18 cellular contexts compared by ENCODE assay signal in the genomic region with DNA sequence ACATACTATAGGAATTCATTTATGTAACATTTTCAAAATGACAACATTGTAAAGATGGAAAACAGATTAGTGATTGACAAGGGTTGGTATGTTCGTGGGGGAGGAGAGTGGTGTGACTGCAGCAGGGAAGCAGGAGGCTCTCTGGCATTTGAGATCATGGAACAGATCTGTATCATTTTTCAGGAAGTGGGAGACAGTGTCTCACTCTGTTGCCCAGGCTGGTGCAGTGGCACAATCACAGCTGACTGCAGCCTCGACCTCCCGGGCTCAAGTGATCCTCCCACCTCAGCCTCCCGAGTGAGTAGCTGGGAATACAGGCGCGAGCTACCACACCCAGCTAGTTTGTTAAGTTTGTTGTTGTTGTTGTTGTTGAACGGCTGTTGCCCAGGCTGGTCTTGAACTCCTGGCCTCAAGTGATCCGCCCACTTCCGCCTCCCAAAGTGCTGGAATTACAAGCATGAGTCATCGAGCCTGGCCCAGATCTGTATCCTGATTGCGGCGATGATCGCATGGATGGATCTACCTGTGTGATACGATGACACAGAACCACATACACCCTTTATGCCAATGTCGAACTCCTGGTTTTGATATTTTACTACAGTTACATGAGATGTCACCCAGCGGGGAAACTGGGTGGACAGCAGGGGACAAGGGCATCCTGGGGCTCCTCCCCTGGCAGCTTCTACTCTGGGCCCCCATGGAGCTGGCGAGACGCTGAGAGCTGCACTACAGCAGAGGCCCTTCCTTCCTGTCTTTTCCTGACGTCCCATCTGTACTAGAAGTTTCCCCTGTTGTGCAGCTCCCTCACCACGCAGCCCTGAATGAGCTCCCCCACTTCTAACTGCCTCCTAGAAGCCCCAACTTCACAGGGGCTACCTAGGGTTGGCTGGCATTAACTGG. TPM values are rescaled to one million over a fixed set of nuclear protein-coding genes. Genes with fewer than 3 reads are reported as not detected.
DNase-seq lines count a peak whose midpoint lies in the region; ATAC-seq and TF ChIP-seq lines count a peak whose summit lies in the region.
"Had no signal": no experiment of that assay in that cellular context is flagged by ENCODE, and none has a peak within 500 bp of the region (broad histone marks: within the 10 kb centered on the region; RNA-seq: fewer than 3 reads in every experiment).

No MANE protein-coding gene starts in this region.

- H3K27ac Mint-ChIP-seq in CD4-positive, CD25-positive, alpha-beta regulatory T cell, result peak overlapping the region in 2 of 3 donors; percentile 7 to 40
- H3K27ac Mint-ChIP-seq: activated T-helper 1 cell treated with anti-CD3 and anti-CD28 coated beads, Interleukin-12 subunit alpha, Interleukin-12 subunit beta, Interleukin-2, Interleukin-4 antibody, amounts not matched to agents 30 ng/mL and 10 ng/mL and 1 ng/mL, durations not matched to agents 14 hours and 24 hours and 36 hours; immature natural killer cell had no signal

- H3K27me3 Mint-ChIP-seq in CD4-positive, CD25-positive, alpha-beta regulatory T cell, result no peaks in the 10 kb centered on the region

- no peaks in the 10 kb centered on the region for H3K9me3 ChIP-seq in CD4-positive, CD25-positive, alpha-beta regulatory T cell (ENCODE audit: control insufficient read depth in 2 of 2, low read length in 2 of 2)
- no peaks in the 10 kb centered on the region for H3K9me3 ChIP-seq in mucosa of descending colon
- H3K9me3 ChIP-seq: psoas muscle, upper lobe of left lung had no signal

- no peaks in the 10 kb centered on the region for H3K36me3 Mint-ChIP-seq in CD4-positive, CD25-positive, alpha-beta regulatory T cell
- H3K36me3 Mint-ChIP-seq: immature natural killer cell had no signal

- peaks cover 0 to 3% (median 0%) of the 10 kb centered on the region in 7 donors for H3K9me3 Mint-ChIP-seq in CD4-positive, CD25-positive, alpha-beta regulatory T cell
- H3K9me3 Mint-ChIP-seq: activated T-helper 1 cell treated with anti-CD3 and anti-CD28 coated beads, Interleukin-12 subunit alpha, Interleukin-12 subunit beta, Interleukin-2, Interleukin-4 antibody, amounts not matched to agents 30 ng/mL and 10 ng/mL and 1 ng/mL, durations not matched to agents 14 hours and 24 hours and 36 hours; immature natural killer cell had no signal

- no peak overlapping the region for H3K27ac ChIP-seq in CD4-positive, CD25-positive, alpha-beta regulatory T cell (ENCODE audit: insufficient read depth, low read length, poor library complexity, severe bottlenecking)
- peak overlapping the region; percentile 94 for H3K27ac ChIP-seq in brain microvascular endothelial cell
- H3K27ac ChIP-seq: psoas muscle, upper lobe of left lung had no signal

- H3K27me3 ChIP-seq in CD4-positive, CD25-positive, alpha-beta regulatory T cell (ENCODE audit: control insufficient read depth, insufficient read depth, low read length), result no peaks in the 10 kb centered on the region
- no peaks in the 10 kb centered on the region for H3K27me3 ChIP-seq in brain microvascular endothelial cell (replicated peaks)
- H3K27me3 ChIP-seq: upper lobe of left lung had no signal

- H3K4me3 Mint-ChIP-seq in CD4-positive, CD25-positive, alpha-beta regulatory T cell, result no peak overlapping the region
- H3K4me3 Mint-ChIP-seq: activated T-helper 1 cell treated with anti-CD3 and anti-CD28 coated beads, Interleukin-12 subunit alpha, Interleukin-12 subunit beta, Interleukin-2, Interleukin-4 antibody, amounts not matched to agents 30 ng/mL and 10 ng/mL and 1 ng/mL, durations not matched to agents 14 hours and 24 hours and 36 hours; immature natural killer cell had no signal

- no peaks in the 10 kb centered on the region for H3K4me1 ChIP-seq in CD4-positive, CD25-positive, alpha-beta regulatory T cell (ENCODE audit: control insufficient read depth, insufficient read depth, low read length, poor library complexity, severe bottlenecking)
- H3K4me1 ChIP-seq in mucosa of descending colon (ENCODE audit: low read depth), result peaks cover 4% of the 10 kb centered on the region
- H3K4me1 ChIP-seq: psoas muscle, upper lobe of left lung had no signal

- no peaks in the 10 kb centered on the region for H3K36me3 ChIP-seq in CD4-positive, CD25-positive, alpha-beta regulatory T cell (ENCODE audit: control insufficient read depth, insufficient read depth, low read length)
- H3K36me3 ChIP-seq in brain microvascular endothelial cell (replicated peaks) (no peaks in the 10 kb centered on the region), mucosa of descending colon (ENCODE audit: low read depth) (no peaks in the 10 kb centered on the region)
- H3K36me3 ChIP-seq: upper lobe of left lung had no signal

- ATAC-seq in CD4-positive, CD25-positive, alpha-beta regulatory T cell (ENCODE audit: low read depth in 2 of 2), result no peak
- peak; percentile 55 for ATAC-seq in mucosa of descending colon
- ATAC-seq in GM21723 (IDR thresholded peaks at IDR 0.05; ENCODE audit: unreplicated experiment), result no peak
- ATAC-seq: psoas muscle had no signal

- intact Hi-C loops in mucosa of descending colon (cut with DNase I, micrococcal nuclease), result no loop called here

- TF ChIP-seq CTCF in brain microvascular endothelial cell (IDR thresholded peaks at IDR 0.05; ENCODE audit: low read depth, low read length, missing control alignments) (no peak), mucosa of descending colon (IDR thresholded peaks at IDR 0.05) (no peak)

- in situ Hi-C loops in KBM-7 (cut with MboI; ENCODE audit: low pct_unique_long_range_greater_than_20kb, low sequenced_read_pairs), result no loop called here
- in situ Hi-C loops in brain microvascular endothelial cell (cut with HindIII; ENCODE audit: low pct_ligation_motif_present, low sequenced_read_pairs), result no loop called here

- no peak for DNase-seq in CD4-positive, CD25-positive, alpha-beta regulatory T cell
- peak; percentile 26 for DNase-seq in KBM-7
- DNase-seq in brain microvascular endothelial cell, result peak; percentile 44
- DNase-seq in mucosa of descending colon, result no peak
- no peak for DNase-seq in NCI-H1417 treated with DMSO at 0.1 percent for 48 hours (lab: John Stamatoyannopoulos, UW)
- no peak for DNase-seq in globus pallidus (ENCODE audit: low spot score)
- no peak for DNase-seq in mesenteric fat pad (ENCODE audit: low spot score)
- DNase-seq: activated CD4-positive, alpha-beta T cell treated with anti-CD3 and anti-CD28 coated beads for 48 hours; anterior cingulate cortex; GDM1; immature natural killer cell; NCI-H1105; NCI-H226; psoas muscle; T-helper 1 cell; upper lobe of left lung had no signal

- no peak overlapping the region for H3K4me3 ChIP-seq in CD4-positive, CD25-positive, alpha-beta regulatory T cell (ENCODE audit: low read depth, low read length)
- H3K4me3 ChIP-seq in brain microvascular endothelial cell (ENCODE audit: low read depth, low read length) (no peak overlapping the region), mucosa of descending colon (no peak overlapping the region)
- H3K4me3 ChIP-seq: psoas muscle, upper lobe of left lung had no signal

- peaks cover 0 to 8% (median 2%) of the 10 kb centered on the region in 4 donors for H3K4me1 Mint-ChIP-seq in CD4-positive, CD25-positive, alpha-beta regulatory T cell

RNA-seq across cellular contexts. Expression of gene CYTH3, which starts 12.3 kb away (rescaled TPM):
- 14.3 TPM for total RNA-seq in CD4-positive, CD25-positive, alpha-beta regulatory T cell
- polyA plus RNA-seq in CD4-positive, CD25-positive, alpha-beta regulatory T cell, result 1 to 10 TPM; 1.4 to 4.0 (median 3.3) TPM
- 10 to 100 TPM; 10.4 to 23.2 (median 11.9) TPM for total RNA-seq in mucosa of descending colon
- 36.1 TPM for total RNA-seq in mesenteric fat pad

Comparison
In these comparisons a context has a peak if more than half of its experiments do, and no peak if none do; other contexts are left out.
1. DNase-seq: peak in KBM-7 (single experiment) and brain microvascular endothelial cell (single experiment); none in CD4-positive, CD25-positive, alpha-beta regulatory T cell (0 of 3), mucosa of descending colon (0 of 3), NCI-H1417 treated with DMSO at 0.1 percent for 48 hours (single experiment), globus pallidus (single experiment) and mesenteric fat pad (single experiment).